Comparison of ENCODE assay signal across 23 cellular contexts in genomic region chr19:2077833-2078619, GRCh38. TPM values are rescaled to one million over a fixed set of nuclear protein-coding genes. Genes with fewer than 3 reads are reported as not detected.
DNase-seq lines count a peak whose midpoint lies in the region; ATAC-seq and TF ChIP-seq lines count a peak whose summit lies in the region.
"Had no signal": no experiment of that assay in that cellular context is flagged by ENCODE, and none has a peak within 500 bp of the region (broad histone marks: within the 10 kb centered on the region; RNA-seq: fewer than 3 reads in every experiment).

No MANE protein-coding gene starts in this region.

- H3K27me3 Mint-ChIP-seq in CD4-positive, CD25-positive, alpha-beta regulatory T cell, result no peaks in the 10 kb centered on the region
- H3K27me3 Mint-ChIP-seq: brain had no signal

- H3K4me3 Mint-ChIP-seq in CD4-positive, CD25-positive, alpha-beta regulatory T cell, result peak overlapping the region; percentile 29 to 95 (median 41)
- H3K4me3 Mint-ChIP-seq: brain had no signal

- H3K9me3 Mint-ChIP-seq in CD4-positive, CD25-positive, alpha-beta regulatory T cell, result peaks cover 0 to 2% (median 0%) of the 10 kb centered on the region in 7 donors
- H3K9me3 Mint-ChIP-seq: brain; T-helper 2 cell treated with Interferon-gamma antibody and Interleukin-4, amounts not matched to agents 5 μg/mL and 100 μg/mL, for 36 hours had no signal

- DNase-seq in CD4-positive, CD25-positive, alpha-beta regulatory T cell, result no peak
- DNase-seq in effector memory CD4-positive, alpha-beta T cell, result no peak
- peak; percentile 71 for DNase-seq in osteoblast (ENCODE audit: insufficient read length, low spot score, missing footprints)
- no peak for DNase-seq in NCI-H2196 (lab: John Stamatoyannopoulos, UW; ENCODE audit: unreplicated experiment)
- DNase-seq in NOMO-1 treated with dmso at 0.1 percent for 144 hours (lab: John Stamatoyannopoulos, UW; ENCODE audit: unreplicated experiment), result no peak
- no peak for DNase-seq in middle frontal gyrus (ENCODE audit: extremely low spot score, low spot score)
- DNase-seq: activated CD8-positive, alpha-beta memory T cell treated with anti-CD3 and anti-CD28 coated beads, Interleukin-2, amount 50 U/mL, for 48 hours; activated effector memory CD4-positive, alpha-beta T cell treated with Interleukin-2 at 50 U/mL for 16 hours; Caco-2; head of caudate nucleus; Kasumi-1; mammary epithelial cell; MV-4-11; NCI-H146; NCI-H526; retina; stimulated activated CD4-positive, alpha-beta T cell treated with anti-CD3 and anti-CD28 coated beads, Interleukin-4, amount 100 ng/mL, for 1 hour; stimulated activated naive CD4-positive, alpha-beta T cell; tibial artery had no signal

- H3K4me1 Mint-ChIP-seq in CD4-positive, CD25-positive, alpha-beta regulatory T cell, result peaks cover 0 to 67% (median 12%) of the 10 kb centered on the region in 4 donors
- H3K4me1 Mint-ChIP-seq: brain had no signal

- ATAC-seq in CD4-positive, CD25-positive, alpha-beta regulatory T cell (ENCODE audit: low read depth in 2 of 2), result no peak

- peaks cover 53% of the 10 kb centered on the region for H3K4me1 ChIP-seq in CD4-positive, CD25-positive, alpha-beta regulatory T cell (ENCODE audit: control insufficient read depth, insufficient read depth, low read length, poor library complexity, severe bottlenecking)
- peaks cover 77% of the 10 kb centered on the region for H3K4me1 ChIP-seq in OCI-LY1 (ENCODE audit: insufficient read depth, low read length, severe bottlenecking)
- H3K4me1 ChIP-seq in effector memory CD4-positive, alpha-beta T cell (ENCODE audit: control insufficient read depth, insufficient read depth, low read length, poor library complexity, severe bottlenecking), result peaks cover 32% of the 10 kb centered on the region
- H3K4me1 ChIP-seq in osteoblast (ENCODE audit: insufficient read depth, low read length), result no peaks in the 10 kb centered on the region
- H3K4me1 ChIP-seq: Caco-2, tibial artery had no signal

- peak overlapping the region in 1 of 3 donors; percentile 20 for H3K27ac Mint-ChIP-seq in CD4-positive, CD25-positive, alpha-beta regulatory T cell
- H3K27ac Mint-ChIP-seq: T-helper 2 cell treated with Interferon-gamma antibody and Interleukin-4, amounts not matched to agents 5 μg/mL and 100 μg/mL, for 36 hours had no signal

- H3K9me2 ChIP-seq in OCI-LY1 (ENCODE audit: low read depth, low read length), result no peaks in the 10 kb centered on the region

- H2AFZ ChIP-seq in OCI-LY1 (ENCODE audit: low read length) (no peak overlapping the region), osteoblast (ENCODE audit: low read length) (no peak overlapping the region)

- no peak overlapping the region for H3K4me2 ChIP-seq in OCI-LY1 (ENCODE audit: low read length)
- H3K4me2 ChIP-seq in osteoblast (ENCODE audit: insufficient read depth, low read length), result no peak overlapping the region

- no peak for TF ChIP-seq CTCF in OCI-LY1 (IDR thresholded peaks at IDR 0.05; ENCODE audit: low read length)
- no peak for TF ChIP-seq CTCF in osteoblast (IDR thresholded peaks at IDR 0.05; ENCODE audit: extremely low read depth, low read depth, low read length)

- no peak overlapping the region for H3K9ac ChIP-seq in OCI-LY1 (ENCODE audit: low read length)

- peak overlapping the region; percentile 97 for H3K27ac ChIP-seq in CD4-positive, CD25-positive, alpha-beta regulatory T cell (ENCODE audit: insufficient read depth, low read length, poor library complexity, severe bottlenecking)
- H3K27ac ChIP-seq in OCI-LY1 (ENCODE audit: low read depth, low read length, poor library complexity, severe bottlenecking) (peak overlapping the region; percentile 87), osteoblast (ENCODE audit: low read depth, low read length) (no peak overlapping the region)
- peak overlapping the region; percentile 18 for H3K27ac ChIP-seq in effector memory CD4-positive, alpha-beta T cell (ENCODE audit: insufficient read depth, low read length, poor library complexity, severe bottlenecking)
- H3K27ac ChIP-seq: tibial artery, VCaP had no signal

- H3K36me3 Mint-ChIP-seq in CD4-positive, CD25-positive, alpha-beta regulatory T cell, result peaks cover 20% of the 10 kb centered on the region

- no peaks in the 10 kb centered on the region for H3K9me3 ChIP-seq in CD4-positive, CD25-positive, alpha-beta regulatory T cell (ENCODE audit: control insufficient read depth in 2 of 2, low read length in 2 of 2)
- H3K9me3 ChIP-seq in OCI-LY1 (ENCODE audit: low read length), result no peaks in the 10 kb centered on the region
- no peaks in the 10 kb centered on the region for H3K9me3 ChIP-seq in effector memory CD4-positive, alpha-beta T cell (ENCODE audit: control insufficient read depth, low read length)
- no peaks in the 10 kb centered on the region for H3K9me3 ChIP-seq in osteoblast (ENCODE audit: low read depth, low read length)
- H3K9me3 ChIP-seq: Caco-2, tibial artery had no signal

- H3F3A ChIP-seq in OCI-LY1 (ENCODE audit: insufficient read depth, low read length), result no peaks in the 10 kb centered on the region

- peaks cover 5% of the 10 kb centered on the region; the same call in 1 of the 2 replicates for H3K79me2 ChIP-seq in OCI-LY1 (ENCODE audit: insufficient read depth, low read length)
- H3K79me2 ChIP-seq in osteoblast (ENCODE audit: insufficient read depth, low read length), result peaks cover 19% of the 10 kb centered on the region

- H3K36me3 ChIP-seq in CD4-positive, CD25-positive, alpha-beta regulatory T cell (ENCODE audit: control insufficient read depth, insufficient read depth, low read length), result peaks cover 72% of the 10 kb centered on the region
- peaks cover 58% of the 10 kb centered on the region for H3K36me3 ChIP-seq in OCI-LY1 (ENCODE audit: insufficient read depth, low read length)
- peaks cover 70% of the 10 kb centered on the region for H3K36me3 ChIP-seq in effector memory CD4-positive, alpha-beta T cell (ENCODE audit: control insufficient read depth, insufficient read depth, low read length)
- H3K36me3 ChIP-seq in osteoblast (ENCODE audit: insufficient read depth, low read length), result peaks cover 37% of the 10 kb centered on the region

- H3K27me3 ChIP-seq in CD4-positive, CD25-positive, alpha-beta regulatory T cell (ENCODE audit: control insufficient read depth, insufficient read depth, low read length), result no peaks in the 10 kb centered on the region
- H3K27me3 ChIP-seq in OCI-LY1 (ENCODE audit: insufficient read depth, low read length) (no peaks in the 10 kb centered on the region), osteoblast (ENCODE audit: insufficient read depth, low read length) (no peaks in the 10 kb centered on the region)
- H3K27me3 ChIP-seq in effector memory CD4-positive, alpha-beta T cell (replicated peaks; ENCODE audit: control insufficient read depth, insufficient read depth, low read length, poor library complexity, severe bottlenecking), result no peaks in the 10 kb centered on the region
- H3K27me3 ChIP-seq: tibial artery had no signal

- H3K4me3 ChIP-seq in CD4-positive, CD25-positive, alpha-beta regulatory T cell (ENCODE audit: low read depth, low read length), result no peak overlapping the region
- no peak overlapping the region for H3K4me3 ChIP-seq in OCI-LY1 (ENCODE audit: low read depth, low read length, poor library complexity, severe bottlenecking)
- H3K4me3 ChIP-seq in effector memory CD4-positive, alpha-beta T cell (ENCODE audit: insufficient read depth, low read depth, low read length, poor library complexity, severe bottlenecking), result no peak overlapping the region
- H3K4me3 ChIP-seq in osteoblast (ENCODE audit: insufficient read depth, low read length), result no peak overlapping the region
- H3K4me3 ChIP-seq: tibial artery had no signal

- no peaks in the 10 kb centered on the region for H4K20me1 ChIP-seq in OCI-LY1 (ENCODE audit: insufficient read depth, low read length)
- no peaks in the 10 kb centered on the region for H4K20me1 ChIP-seq in osteoblast (ENCODE audit: insufficient read depth, low read length)

RNA-seq across cellular contexts. Expression of gene MOB3A, which starts 18.1 kb away (rescaled TPM):
- 131 TPM for total RNA-seq in CD4-positive, CD25-positive, alpha-beta regulatory T cell
- polyA plus RNA-seq in CD4-positive, CD25-positive, alpha-beta regulatory T cell, result 10 to 100 TPM; 73.6 to 91.1 (median 88.0) TPM
- total RNA-seq in osteoblast, result 34.0 and 35.1 TPM in 2 replicates

RNA-seq across cellular contexts. Expression of gene IZUMO4, which starts 18.7 kb away (rescaled TPM):
- total RNA-seq in CD4-positive, CD25-positive, alpha-beta regulatory T cell, result 16.5 TPM
- under 1 TPM; 0.47 to 0.82 (median 0.70) TPM for polyA plus RNA-seq in CD4-positive, CD25-positive, alpha-beta regulatory T cell
- 0.36 and 2.4 TPM in 2 replicates for total RNA-seq in osteoblast

RNA-seq across cellular contexts. Expression of gene MKNK2, which starts 27.0 kb away (rescaled TPM):
- 340 TPM for total RNA-seq in CD4-positive, CD25-positive, alpha-beta regulatory T cell
- 10 to 100 TPM; 28.7 to 38.2 (median 32.0) TPM for polyA plus RNA-seq in CD4-positive, CD25-positive, alpha-beta regulatory T cell
- total RNA-seq in osteoblast, result 82.5 and 84.6 TPM in 2 replicates
